Comparison of ENCODE assay signal across 1 cellular context in genomic region chr2:226791487-226792081, GRCh38.
TF ChIP-seq lines count a peak whose summit lies in the region.

No MANE protein-coding gene starts in this region.

TF ChIP-seq in HCT116, 20 proteins besides CTCF, POLR2A, EP300 and RAD21 (continued from another document):
- TF ChIP-seq ZBTB33 (IDR thresholded peaks at IDR 0.05; ENCODE audit: extremely low read depth, insufficient replicate concordance, low read length), result no peak
- TF ChIP-seq ATF3 (IDR thresholded peaks at IDR 0.05), result no peak
- TF ChIP-seq YY1 (IDR thresholded peaks at IDR 0.05; ENCODE audit: extremely low read depth, insufficient replicate concordance, low read depth, low read length), result no peak
- no peak for TF ChIP-seq ELF1 (IDR thresholded peaks at IDR 0.05; ENCODE audit: borderline replicate concordance, low read depth)
- no peak for TF ChIP-seq EZH2 (IDR thresholded peaks at IDR 0.05)
- no peak for TF ChIP-seq EZH2phosphoT487 (IDR thresholded peaks at IDR 0.05; ENCODE audit: borderline replicate concordance)
- no peak for TF ChIP-seq TCF7L2 (IDR thresholded peaks at IDR 0.05; ENCODE audit: borderline replicate concordance, extremely low read depth, insufficient read depth, insufficient read length)
- no peak for TF ChIP-seq EGR1 (IDR thresholded peaks at IDR 0.05; ENCODE audit: low read depth)
- no peak for TF ChIP-seq CEBPB (IDR thresholded peaks at IDR 0.05; ENCODE audit: low read depth)
- no peak for TF ChIP-seq SP1 (IDR thresholded peaks at IDR 0.05; ENCODE audit: low read depth)
- TF ChIP-seq SRF (IDR thresholded peaks at IDR 0.05; ENCODE audit: low read depth), result no peak
- TF ChIP-seq ZFX (IDR thresholded peaks at IDR 0.05), result no peak
- no peak for TF ChIP-seq POLR2AphosphoS5 (IDR thresholded peaks at IDR 0.05; ENCODE audit: low read depth, low read length)
